Comparison of ENCODE assay signal across 7 cellular contexts in genomic region chr6:80923816-80924215, GRCh38.
"Had no signal": no experiment of that assay in that cellular context is flagged by ENCODE, and none has a peak within 500 bp of the region (broad histone marks: within the 10 kb centered on the region; RNA-seq: fewer than 3 reads in every experiment).

No MANE protein-coding gene starts in this region.

- H3K27me3 Mint-ChIP-seq: IgD-negative memory B cell had no signal

- H3K4me3 ChIP-seq: K562 had no signal

- H3K27ac Mint-ChIP-seq: IgD-negative memory B cell had no signal

- H3K36me3 Mint-ChIP-seq: IgD-negative memory B cell had no signal

- H3K4me3 Mint-ChIP-seq: IgD-negative memory B cell had no signal

- H3K27ac ChIP-seq: HL-60 had no signal

- ATAC-seq: K562 had no signal

- FAIRE-seq: HTR-8/SVneo, K562 had no signal

- DNase-seq: IMR-90, KBM-7, KG1 had no signal

- H3K4me1 Mint-ChIP-seq: IgD-negative memory B cell had no signal
